ENCODE assay signal across 6 cellular contexts in the genomic region with DNA sequence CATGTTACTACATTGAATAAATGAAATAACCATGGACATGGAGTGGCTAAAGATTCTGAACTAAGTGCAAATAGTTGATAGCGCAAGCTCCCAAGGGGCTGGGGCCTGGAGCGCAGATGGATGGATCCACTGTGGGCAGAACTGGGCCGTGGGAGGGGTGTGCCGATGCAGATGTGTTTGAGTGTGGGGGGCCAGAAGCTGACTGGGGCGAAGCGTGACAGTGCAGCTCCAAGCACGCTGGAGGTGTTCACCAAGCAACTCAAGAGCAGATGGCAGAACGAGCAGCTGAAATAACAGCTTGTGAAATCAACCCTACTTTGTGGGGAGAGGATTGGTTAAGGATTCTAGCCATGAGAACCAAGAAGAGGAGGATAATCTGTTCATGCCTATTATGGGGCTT. TPM values are rescaled to one million over a fixed set of nuclear protein-coding genes. Genes with fewer than 3 reads are reported as not detected.
"Had no signal": no experiment of that assay in that cellular context is flagged by ENCODE, and none has a peak within 500 bp of the region (broad histone marks: within the 10 kb centered on the region; RNA-seq: fewer than 3 reads in every experiment).

No MANE protein-coding gene starts in this region.

RNA-seq across cellular contexts. Expression of gene FOXD4L1, which starts 17.0 kb away (rescaled TPM):
- total RNA-seq: colonic mucosa, dermis microvascular lymphatic vessel endothelial cell, endothelial cell of umbilical vein, epithelial cell of proximal tubule, glomerular endothelial cell had no signal
- polyA plus RNA-seq: fibroblast of lung had no signal
